ENCODE assay signal across 7 cellular contexts in the genomic region with DNA sequence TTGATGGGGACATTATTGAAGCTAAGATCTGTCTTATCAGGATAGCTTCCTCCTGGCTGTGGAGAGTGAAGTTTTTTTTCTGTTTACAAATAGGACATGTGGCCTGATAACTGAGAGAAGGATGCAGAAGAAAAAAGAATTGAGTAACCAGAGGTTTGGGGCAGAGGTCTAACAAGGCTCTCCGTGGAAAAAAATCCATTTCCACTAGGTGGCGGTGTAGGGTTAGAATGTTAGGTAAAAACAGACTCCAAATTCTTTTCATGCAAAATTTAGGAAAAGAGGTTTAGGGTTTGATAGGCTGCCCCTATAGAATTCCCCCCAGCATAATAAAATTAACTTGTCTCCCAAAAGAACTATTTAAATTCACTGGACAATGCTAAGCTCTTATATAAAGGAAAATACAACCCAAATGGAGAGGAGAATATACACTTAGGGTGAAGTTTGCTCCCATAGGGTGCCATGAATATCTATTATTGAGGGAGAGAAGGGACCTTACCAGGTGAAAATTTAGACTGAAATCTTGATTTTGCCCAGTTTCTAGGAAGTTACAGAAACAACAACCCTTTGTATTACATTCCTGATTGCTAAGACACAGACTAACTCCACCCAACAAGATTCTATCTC.
DNase-seq lines count a peak whose midpoint lies in the region; ATAC-seq and TF ChIP-seq lines count a peak whose summit lies in the region.

No MANE protein-coding gene starts in this region.

- no peaks in the 10 kb centered on the region for H4K20me1 ChIP-seq in DND-41 (ENCODE audit: insufficient read depth, low read length)

- H3K9ac ChIP-seq in DND-41 (ENCODE audit: low read depth, low read length): no peak overlapping the region

- DNase-seq in DND-41 (peak; percentile 64), GM20000 (ENCODE audit: low spot score) (peak; percentile 34), NCI-H1694 (lab: John Stamatoyannopoulos, UW) (peak; percentile 70), amniotic epithelial cell (ENCODE audit: low read depth) (peak; percentile 68), kidney epithelial cell (ENCODE audit: low read depth) (no peak), UCSD-AML1 (lab: John Stamatoyannopoulos, UW; ENCODE audit: unreplicated experiment) (no peak)

- no peaks in the 10 kb centered on the region for H3K79me2 ChIP-seq in DND-41 (ENCODE audit: insufficient read depth, low read length)

- no peak overlapping the region for H3K4me2 ChIP-seq in DND-41 (ENCODE audit: insufficient read depth, low read length)

- H3K9me3 ChIP-seq in DND-41 (ENCODE audit: insufficient read depth, low read length, severe bottlenecking): peaks cover 10% of the 10 kb centered on the region

- ATAC-seq in DND-41 (ENCODE audit: insufficient read depth, low read depth) (peak; percentile 61), HG03135 (IDR thresholded peaks at IDR 0.05; ENCODE audit: unreplicated experiment) (no peak)

- H3K36me3 ChIP-seq in DND-41 (ENCODE audit: insufficient read depth, low read length) (no peaks in the 10 kb centered on the region), kidney epithelial cell (ENCODE audit: control insufficient read depth, insufficient read depth, low read length) (no peaks in the 10 kb centered on the region)

- no peak overlapping the region for H3K4me3 ChIP-seq in DND-41 (ENCODE audit: low read depth in 1 of 2, low read length in 2 of 2)
- no peak overlapping the region for H3K4me3 ChIP-seq in kidney epithelial cell (ENCODE audit: low read depth, low read length)

- H3K27me3 ChIP-seq in DND-41 (ENCODE audit: insufficient read depth, low read length, poor library complexity): no peaks in the 10 kb centered on the region
- H3K27me3 ChIP-seq in kidney epithelial cell (ENCODE audit: control insufficient read depth, insufficient read depth, low read length): no peaks in the 10 kb centered on the region

- no peak overlapping the region for H3K27ac ChIP-seq in DND-41 (ENCODE audit: low read length)

- TF ChIP-seq CTCF in DND-41 (IDR thresholded peaks at IDR 0.05; ENCODE audit: borderline replicate concordance, extremely low read depth, low read length, poor library complexity, severe bottlenecking) (peak; percentile 64), GM20000 (IDR thresholded peaks at IDR 0.05; ENCODE audit: extremely low read depth, missing control alignments) (peak; percentile 21), kidney epithelial cell (IDR thresholded peaks at IDR 0.05; ENCODE audit: insufficient read depth, low read length, poor library complexity, severe bottlenecking) (peak; percentile 60)

- no peak overlapping the region for H2AFZ ChIP-seq in DND-41 (ENCODE audit: low read depth, low read length)

- peaks cover 3% of the 10 kb centered on the region for H3K4me1 ChIP-seq in DND-41 (ENCODE audit: insufficient read depth, low read length)

Comparison
In these comparisons a context has a peak if more than half of its experiments do, and no peak if none do; other contexts are left out.
1. DNase-seq: peak in DND-41 (single experiment), GM20000 (single experiment), NCI-H1694 (single experiment) and amniotic epithelial cell (single experiment); none in kidney epithelial cell (single experiment) and UCSD-AML1 (single experiment).
2. Peak in every context shown above with its lines, with median percentiles within 50 percentile points of each other: CTCF ChIP-seq.